In the genomic region with DNA sequence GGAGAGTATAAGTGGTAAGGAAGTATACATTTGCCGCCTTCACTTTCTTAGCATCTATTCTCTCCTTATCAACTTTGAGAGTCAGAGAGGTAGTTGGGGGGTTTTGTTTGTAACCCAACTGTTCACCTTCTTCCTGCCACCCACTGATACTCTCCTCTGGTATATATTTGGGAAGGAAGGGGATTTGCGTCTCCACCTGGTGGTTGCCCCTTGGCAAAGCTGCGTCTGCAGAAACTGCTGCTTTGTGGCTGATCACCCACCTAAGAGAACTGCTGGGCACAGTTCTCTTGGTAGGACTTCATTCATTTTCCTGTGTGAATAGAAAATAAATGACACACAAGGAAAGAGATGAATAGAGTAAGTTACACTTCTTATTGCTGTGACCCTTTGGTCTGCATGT, we compare ENCODE assay signal across 23 cellular contexts.
A peak's percentile ranks its signal among the peaks of the same experiment; 100 is the strongest.
DNase-seq lines count a peak whose midpoint lies in the region; ATAC-seq and TF ChIP-seq lines count a peak whose summit lies in the region.
"Had no signal": no experiment of that assay in that cellular context is flagged by ENCODE, and none has a peak within 500 bp of the region (broad histone marks: within the 10 kb centered on the region; RNA-seq: fewer than 3 reads in every experiment).

No MANE protein-coding gene starts in this region.

- H3K36me3 ChIP-seq in H7 (replicated peaks; ENCODE audit: control insufficient read depth, insufficient read depth, low read length) (no peaks in the 10 kb centered on the region), WERI-Rb-1 (peaks cover 6% of the 10 kb centered on the region)
- H3K36me3 ChIP-seq: colonic mucosa, upper lobe of left lung had no signal

- H3K4me3 ChIP-seq in H7 (ENCODE audit: insufficient read depth, low read depth, low read length) (no peak overlapping the region), WERI-Rb-1 (ENCODE audit: low read depth, low read length) (no peak overlapping the region)
- H3K4me3 ChIP-seq: colonic mucosa, GM12878, upper lobe of left lung had no signal

- H3K27ac ChIP-seq in WERI-Rb-1: no peak overlapping the region
- H3K27ac ChIP-seq: colonic mucosa, upper lobe of left lung, VCaP had no signal

- no peaks in the 10 kb centered on the region for H3K27me3 ChIP-seq in H7 (ENCODE audit: control insufficient read depth, insufficient read depth, low read length)
- H3K27me3 ChIP-seq in WERI-Rb-1 (ENCODE audit: insufficient read depth, low read depth, severe bottlenecking): no peaks in the 10 kb centered on the region
- H3K27me3 ChIP-seq: colonic mucosa, upper lobe of left lung had no signal

- no peaks in the 10 kb centered on the region for H3K9me3 ChIP-seq in WERI-Rb-1 (ENCODE audit: severe bottlenecking)
- H3K9me3 ChIP-seq: colonic mucosa, upper lobe of left lung had no signal

- ATAC-seq in HG02970 (IDR thresholded peaks at IDR 0.05; ENCODE audit: low FRiP score, unreplicated experiment): no peak
- ATAC-seq: activated naive CD8-positive, alpha-beta T cell treated with anti-CD3 and anti-CD28 coated beads, Interleukin-2, amount 50 U/mL, for 24 hours; GM12878; right cardiac atrium had no signal

- peak; percentile 45 for TF ChIP-seq CTCF in WERI-Rb-1 (IDR thresholded peaks at IDR 0.05; ENCODE audit: low read depth, low read length)

- DNase-seq in DMS 273 (lab: John Stamatoyannopoulos, UW; ENCODE audit: unreplicated experiment): peak; percentile 19
- DNase-seq in DMS 273 treated with DMSO at 0.1 percent for 48 hours (lab: John Stamatoyannopoulos, UW): no peak
- peak; percentile 24 for DNase-seq in H7
- no peak for DNase-seq in WERI-Rb-1
- DNase-seq in islet precursor cell: peak; percentile 55
- no peak for DNase-seq in NCI-H187 treated with DMSO at 0.1 percent for 48 hours (lab: John Stamatoyannopoulos, UW)
- no peak for DNase-seq in UCSD-AML1 (lab: John Stamatoyannopoulos, UW; ENCODE audit: unreplicated experiment)
- DNase-seq: 8988T; activated CD4-positive, alpha-beta T cell treated with anti-CD3 and anti-CD28 coated beads, Interleukin-2, amount 50 U/mL, for 4 hours; activated effector memory CD4-positive, alpha-beta T cell treated with anti-CD3 and anti-CD28 coated beads, Interleukin-2, amount 50 U/mL, for 16 hours; activated naive CD8-positive, alpha-beta T cell treated with anti-CD3 and anti-CD28 coated beads, Interleukin-2, amount 50 U/mL, for 24 hours; colonic mucosa; kidney glomerular epithelial cell; mesenchymal stem cell; naive B cell; NCI-H1436 treated with DMSO at 0.1 percent for 48 hours; NCI-H526 treated with DMSO at 0.1 percent for 48 hours; right cardiac atrium; stimulated activated CD8-positive, alpha-beta memory T cell treated with anti-CD3 and anti-CD28 coated beads, Interleukin-4, amount 100 ng/mL, for 48 hours; upper lobe of left lung had no signal

Comparison
In these comparisons a context has a peak if more than half of its experiments do, and no peak if none do; other contexts are left out.
1. DNase-seq: peak in DMS 273 (single experiment), H7 (single experiment) and islet precursor cell (single experiment); none in DMS 273 treated with DMSO at 0.1 percent for 48 hours (single experiment), WERI-Rb-1 (single experiment), NCI-H187 treated with DMSO at 0.1 percent for 48 hours (single experiment) and UCSD-AML1 (single experiment).